8 cellular contexts compared by ENCODE assay signal in the genomic region with DNA sequence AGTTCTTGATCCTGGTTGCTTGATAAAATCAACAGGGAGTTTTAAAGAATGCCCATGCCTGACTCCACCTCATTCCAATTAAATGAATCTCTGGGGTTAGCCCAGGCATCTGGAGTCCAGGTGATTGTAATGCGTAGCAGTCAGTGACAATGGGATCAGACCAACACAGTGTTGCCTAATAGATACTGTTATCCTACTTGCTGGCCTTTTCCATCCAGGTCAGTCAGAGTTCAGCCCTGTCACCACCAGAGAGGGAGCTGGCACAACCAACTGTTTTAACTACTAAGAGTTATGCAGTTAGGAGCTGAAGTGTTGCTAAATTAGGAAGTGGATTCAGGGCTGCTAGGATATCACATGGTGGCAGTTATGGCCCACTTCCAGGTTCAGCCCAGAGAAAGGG.
DNase-seq lines count a peak whose midpoint lies in the region; ATAC-seq and TF ChIP-seq lines count a peak whose summit lies in the region.

No MANE protein-coding gene starts in this region.

- peaks cover 9 to 13% of the 10 kb centered on the region in 2 donors for H3K4me1 ChIP-seq in lung (ENCODE audit: control insufficient read depth in 2 of 2, insufficient read depth in 2 of 2, low read length in 2 of 2)

- peak; percentile 47 for DNase-seq in CD14-positive monocyte (ENCODE audit: low spot score)
- DNase-seq in NCI-H2029 treated with DMSO at 0.1 percent for 48 hours (lab: John Stamatoyannopoulos, UW), result peak; percentile 25
- DNase-seq in coronary artery (ENCODE audit: low spot score), result no peak
- peak; percentile 61 for DNase-seq in lung (ENCODE audit: low spot score)
- DNase-seq in activated CD4-positive, alpha-beta T cell treated with anti-CD3 and anti-CD28 coated beads, Interleukin-2, amount 10 ng/mL, durations not matched to agents 7 days and 5 days, result no peak
- no peak for DNase-seq in nucleus accumbens (lab: John Stamatoyannopoulos, UW)

- H3K27ac Mint-ChIP-seq in CD14-positive monocyte, result peak overlapping the region in 3 of 7 donors; percentile 14 to 73 (median 69)
- H3K27ac Mint-ChIP-seq in activated CD4-positive, alpha-beta T cell treated with anti-CD3 and anti-CD28 coated beads, Interleukin-2, amount 10 ng/mL, durations not matched to agents 7 days and 5 days, result no peak overlapping the region

- CTCF ChIA-PET in activated CD4-positive, alpha-beta T cell treated with anti-CD3 and anti-CD28 coated beads, Interleukin-2, amount 10 ng/mL, durations not matched to agents 7 days and 5 days (lab: Charles Lee), result interaction anchor here (1.1 kb wide), 1 partner anchor 11 kb away, joined by 3 read pairs; no protein-coding TSS in a partner anchor

- ATAC-seq in lung (ENCODE audit: insufficient read depth, low FRiP score) (peak; percentile 71), HG03342 (IDR thresholded peaks at IDR 0.05; ENCODE audit: unreplicated experiment) (no peak), GM19397 (IDR thresholded peaks at IDR 0.05; ENCODE audit: unreplicated experiment) (no peak)

- H3K27me3 Mint-ChIP-seq in CD14-positive monocyte (ENCODE audit: low read depth in 3 of 3), result peaks cover 0 to 1% (median 0%) of the 10 kb centered on the region in 3 donors
- no peaks in the 10 kb centered on the region for H3K27me3 Mint-ChIP-seq in activated CD4-positive, alpha-beta T cell treated with anti-CD3 and anti-CD28 coated beads, Interleukin-2, amount 10 ng/mL, durations not matched to agents 7 days and 5 days

- TF ChIP-seq CTCF in CD14-positive monocyte (IDR thresholded peaks at IDR 0.05) (no peak), coronary artery (IDR thresholded peaks at IDR 0.05) (no peak), lung (IDR thresholded peaks at IDR 0.05; ENCODE audit: control extremely low read depth, extremely low read depth) (no peak)

- no peaks in the 10 kb centered on the region for H3K27me3 ChIP-seq in lung (ENCODE audit: control insufficient read depth, insufficient read depth)

- no peaks in the 10 kb centered on the region for H3K9me3 Mint-ChIP-seq in CD14-positive monocyte
- H3K9me3 Mint-ChIP-seq in activated CD4-positive, alpha-beta T cell treated with anti-CD3 and anti-CD28 coated beads, Interleukin-2, amount 10 ng/mL, durations not matched to agents 7 days and 5 days, result no peaks in the 10 kb centered on the region

- POLR2A ChIA-PET in activated CD4-positive, alpha-beta T cell treated with anti-CD3 and anti-CD28 coated beads, Interleukin-2, amount 10 ng/mL, durations not matched to agents 7 days and 5 days (lab: Charles Lee), result no interaction called here

- H3K36me3 ChIP-seq in lung (ENCODE audit: control insufficient read depth in 2 of 2, insufficient read depth in 2 of 2, low read length in 2 of 2), result peaks cover 7 to 11% of the 10 kb centered on the region in 2 donors

- H3K27ac ChIP-seq in coronary artery (peak overlapping the region; percentile 57 to 78), lung (ENCODE audit: low read depth in 1 of 2, low read length in 1 of 2) (peak overlapping the region; percentile 9 to 89)

- peaks cover 18 to 27% of the 10 kb centered on the region in 2 donors for H3K36me3 Mint-ChIP-seq in CD14-positive monocyte
- peaks cover 3% of the 10 kb centered on the region for H3K36me3 Mint-ChIP-seq in activated CD4-positive, alpha-beta T cell treated with anti-CD3 and anti-CD28 coated beads, Interleukin-2, amount 10 ng/mL, durations not matched to agents 7 days and 5 days (ENCODE audit: low read depth)

- intact Hi-C loops in CD14-positive monocyte (cut with micrococcal nuclease), result no loop called here

- H3K4me3 ChIP-seq in coronary artery (no peak overlapping the region), lung (no peak overlapping the region)

- 17 to 47% methylated on average over 1 of the region's 1 CpG for WGBS in lung, 2 donors

- H3K4me3 Mint-ChIP-seq in CD14-positive monocyte, result no peak overlapping the region
- H3K4me3 Mint-ChIP-seq in activated CD4-positive, alpha-beta T cell treated with anti-CD3 and anti-CD28 coated beads, Interleukin-2, amount 10 ng/mL, durations not matched to agents 7 days and 5 days, result no peak overlapping the region

- peaks cover 49% of the 10 kb centered on the region for H3K4me1 Mint-ChIP-seq in CD14-positive monocyte
- H3K4me1 Mint-ChIP-seq in activated CD4-positive, alpha-beta T cell treated with anti-CD3 and anti-CD28 coated beads, Interleukin-2, amount 10 ng/mL, durations not matched to agents 7 days and 5 days, result no peaks in the 10 kb centered on the region

- no peaks in the 10 kb centered on the region for H3K9me3 ChIP-seq in lung (ENCODE audit: control insufficient read depth in 2 of 2, insufficient read depth in 1 of 2, low read length in 1 of 2)

Comparison
In these comparisons a context has a peak if more than half of its experiments do, and no peak if none do; other contexts are left out.
1. DNase-seq: peak in CD14-positive monocyte (single experiment), NCI-H2029 treated with DMSO at 0.1 percent for 48 hours (single experiment) and lung (single experiment); none in coronary artery (single experiment), activated CD4-positive, alpha-beta T cell treated with anti-CD3 and anti-CD28 coated beads, Interleukin-2, amount 10 ng/mL, durations not matched to agents 7 days and 5 days (single experiment) and nucleus accumbens (0 of 56).